In the genomic region with DNA sequence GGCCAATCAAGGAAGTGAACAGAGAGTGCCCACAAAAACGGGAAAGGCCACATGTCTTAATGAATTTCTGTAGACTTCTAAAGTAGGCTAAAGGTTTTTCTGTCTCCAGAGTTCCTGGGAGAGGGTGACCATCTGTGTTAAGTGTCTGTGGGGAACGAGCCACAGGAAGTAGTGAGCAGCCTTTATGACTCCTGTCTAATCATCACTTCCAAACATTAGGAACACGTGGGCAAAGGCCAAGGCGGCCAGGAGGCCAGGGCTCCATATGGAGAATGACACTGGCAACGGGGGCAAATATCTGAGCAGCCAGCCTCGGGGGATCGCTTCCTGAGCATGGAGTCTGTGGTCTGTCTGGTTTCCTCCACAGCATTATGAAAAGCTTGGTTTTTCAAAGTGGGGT, we compare ENCODE assay signal across 11 cellular contexts.
"Had no signal": no experiment of that assay in that cellular context is flagged by ENCODE, and none has a peak within 500 bp of the region (broad histone marks: within the 10 kb centered on the region; RNA-seq: fewer than 3 reads in every experiment).

No MANE protein-coding gene starts in this region.

- ATAC-seq: gastroesophageal sphincter; stimulated activated naive CD8-positive, alpha-beta T cell treated with anti-CD3 and anti-CD28 coated beads, Interleukin-15, amount 100 ng/mL, for 72 hours had no signal

- H3K4me3 ChIP-seq: coronary artery, gastroesophageal sphincter, neural progenitor cell, ovary, testis had no signal

- H3K9me3 ChIP-seq: gastroesophageal sphincter, ovary, testis had no signal

- H3K4me1 ChIP-seq: gastroesophageal sphincter, testis had no signal

- DNase-seq: activated CD4-positive, alpha-beta memory T cell treated with anti-CD3 and anti-CD28 coated beads, Interleukin-2, amount 10 ng/mL, durations not matched to agents 7 days and 5 days; activated naive CD4-positive, alpha-beta T cell treated with Interleukin-2 at 50 U/mL for 16 hours; effector CD8-positive, alpha-beta T cell; kidney; ovary; stimulated activated CD4-positive, alpha-beta T cell treated with anti-CD3 and anti-CD28 coated beads, Interleukin-4, amount 100 ng/mL, for 4 hours; stimulated activated naive CD8-positive, alpha-beta T cell treated with anti-CD3 and anti-CD28 coated beads, Interleukin-15, amount 100 ng/mL, for 72 hours; testis had no signal

- H3K27ac ChIP-seq: coronary artery, gastroesophageal sphincter, neural progenitor cell, ovary, testis had no signal

- H3K36me3 ChIP-seq: gastroesophageal sphincter, neural progenitor cell, ovary had no signal
